In genomic region chr1:110471131-110471530, GRCh38 we compare ENCODE assay signal across 1 cellular context.
TF ChIP-seq lines count a peak whose summit lies in the region.

No MANE protein-coding gene starts in this region.

TF ChIP-seq in HEK293, 187 proteins besides CTCF, POLR2A, EP300 and RAD21 (continued from another document):
- TF ChIP-seq SP2 (tag by site-specific recombination; IDR thresholded peaks at IDR 0.05) = no peak
- no peak for TF ChIP-seq ZFP41 (tag by site-specific recombination; IDR thresholded peaks at IDR 0.05; ENCODE audit: borderline replicate concordance)
- no peak for TF ChIP-seq ZNF362 (tag by site-specific recombination; IDR thresholded peaks at IDR 0.05)
- TF ChIP-seq ZNF600 (tag by site-specific recombination; IDR thresholded peaks at IDR 0.05) = no peak
- no peak for TF ChIP-seq ZSCAN16 (tag by site-specific recombination; IDR thresholded peaks at IDR 0.05)
